In genomic region chr11:57497303-57498247, GRCh38 we compare ENCODE assay signal across 1 cellular context.
TF ChIP-seq lines count a peak whose summit lies in the region.

No MANE protein-coding gene starts in this region.

TF ChIP-seq in HepG2, 621 proteins besides CTCF, POLR2A, EP300 and RAD21 (continued from another document):
- peak; percentile 46; the same call in 1 of the 2 replicates for TF ChIP-seq THRA (CRISPR knock-in tag; IDR thresholded peaks at IDR 0.05; ENCODE audit: borderline replicate concordance)
- TF ChIP-seq XRCC5 (optimal IDR thresholded peaks at IDR 0.05; ENCODE audit: low read length) = peak; percentile 74
- peak; percentile 74 for TF ChIP-seq TEAD3 (CRISPR knock-in tag; optimal IDR thresholded peaks at IDR 0.05; ENCODE audit: borderline replicate concordance)
- TF ChIP-seq NKX3-1 (CRISPR knock-in tag; IDR thresholded peaks at IDR 0.05) = peak; percentile 21; the same call in 1 of the 2 replicates
- no peak for TF ChIP-seq SOX6 (IDR thresholded peaks at IDR 0.05)
- TF ChIP-seq SOX6 (CRISPR knock-in tag; IDR thresholded peaks at IDR 0.05) = peak; percentile 95
- peak; percentile 25; the same call in 1 of the 2 replicates for TF ChIP-seq JUND (CRISPR knock-in tag; IDR thresholded peaks at IDR 0.05)
- TF ChIP-seq THAP11 (CRISPR knock-in tag; IDR thresholded peaks at IDR 0.05) = peak; percentile 37; the same call in 1 of the 2 replicates
- TF ChIP-seq TFE3 (CRISPR knock-in tag; IDR thresholded peaks at IDR 0.05) = peak; percentile 22; the same call in 1 of the 2 replicates
- peak; percentile 73 for TF ChIP-seq FOXK1 (CRISPR knock-in tag; IDR thresholded peaks at IDR 0.05; ENCODE audit: borderline replicate concordance, low read depth)
- 0 out of 2 replicates have a peak, but pooled peaks have one; percentile 26 for TF ChIP-seq MYPOP (CRISPR knock-in tag; IDR thresholded peaks at IDR 0.05)
- peak; percentile 45; the same call in 1 of the 2 replicates for TF ChIP-seq TCF7 (IDR thresholded peaks at IDR 0.05; ENCODE audit: low read depth)
- TF ChIP-seq ZFP90 (CRISPR knock-in tag; IDR thresholded peaks at IDR 0.05; ENCODE audit: borderline replicate concordance) = 0 out of 2 replicates have a peak, but pooled peaks have one; percentile 15
- peak; percentile 84 for TF ChIP-seq CREM (IDR thresholded peaks at IDR 0.05)
- TF ChIP-seq CREM (CRISPR knock-in tag; IDR thresholded peaks at IDR 0.05) = no peak
- TF ChIP-seq TFDP1 (CRISPR knock-in tag; IDR thresholded peaks at IDR 0.05; ENCODE audit: borderline replicate concordance) = peak; percentile 46; the same call in 1 of the 2 replicates
- peak; percentile 95 for TF ChIP-seq KDM6A (CRISPR knock-in tag; IDR thresholded peaks at IDR 0.05; ENCODE audit: low read depth)
- 0 out of 2 replicates have a peak, but pooled peaks have one; percentile 10 for TF ChIP-seq ZNF263 (CRISPR knock-in tag; IDR thresholded peaks at IDR 0.05)
- no peak for TF ChIP-seq IKZF1 (IDR thresholded peaks at IDR 0.05)
- peak; percentile 56 for TF ChIP-seq ZMYM4 (CRISPR knock-in tag; IDR thresholded peaks at IDR 0.05)
- TF ChIP-seq FOXJ3 (CRISPR knock-in tag; IDR thresholded peaks at IDR 0.05; ENCODE audit: borderline replicate concordance) = peak; percentile 88; the same call in 1 of the 2 replicates
- TF ChIP-seq ARID2 (CRISPR knock-in tag; IDR thresholded peaks at IDR 0.05; ENCODE audit: borderline replicate concordance) = 0 out of 2 replicates have a peak, but pooled peaks have one; percentile 64
- TF ChIP-seq ZNF354B (CRISPR knock-in tag; IDR thresholded peaks at IDR 0.05) = 0 out of 2 replicates have a peak, but pooled peaks have one; percentile 34
- TF ChIP-seq FOXP1 (IDR thresholded peaks at IDR 0.05) = no peak
- peak; percentile 75 for TF ChIP-seq FOXP1 (CRISPR knock-in tag; IDR thresholded peaks at IDR 0.05)
- no peak for TF ChIP-seq WIZ (CRISPR knock-in tag; IDR thresholded peaks at IDR 0.05)
- TF ChIP-seq ZFY (CRISPR knock-in tag; IDR thresholded peaks at IDR 0.05) = peak; percentile 34; the same call in 1 of the 2 replicates
- TF ChIP-seq ZNF766 (CRISPR knock-in tag; IDR thresholded peaks at IDR 0.05; ENCODE audit: borderline replicate concordance) = 0 out of 2 replicates have a peak, but pooled peaks have one; percentile 55
- 0 out of 2 replicates have a peak, but pooled peaks have one; percentile 39 for TF ChIP-seq HNF1A (IDR thresholded peaks at IDR 0.05; ENCODE audit: low read depth)
- peak; percentile 12; the same call in 1 of the 2 replicates for TF ChIP-seq HNF1A (CRISPR knock-in tag; IDR thresholded peaks at IDR 0.05; ENCODE audit: borderline replicate concordance)
- TF ChIP-seq HNF4G (IDR thresholded peaks at IDR 0.05; ENCODE audit: borderline replicate concordance, low read depth, low read length) = peak; percentile 99
- peak; percentile 91 for TF ChIP-seq HNF4G (CRISPR knock-in tag; IDR thresholded peaks at IDR 0.05; ENCODE audit: borderline replicate concordance, low read depth)
- TF ChIP-seq NRL (CRISPR knock-in tag; IDR thresholded peaks at IDR 0.05; ENCODE audit: borderline replicate concordance) = no peak
- peak; percentile 74 for TF ChIP-seq BCL6 (CRISPR knock-in tag; IDR thresholded peaks at IDR 0.05)
- peak; percentile 25; the same call in 1 of the 2 replicates for TF ChIP-seq KDM4B (CRISPR knock-in tag; IDR thresholded peaks at IDR 0.05)
- TF ChIP-seq RXRB (CRISPR knock-in tag; IDR thresholded peaks at IDR 0.05; ENCODE audit: borderline replicate concordance) = peak; percentile 98
- peak; percentile 72 for TF ChIP-seq ZNF292 (CRISPR knock-in tag; IDR thresholded peaks at IDR 0.05; ENCODE audit: borderline replicate concordance, low read depth)
- peak; percentile 47 for TF ChIP-seq YY1 (IDR thresholded peaks at IDR 0.05; ENCODE audit: insufficient read depth, insufficient replicate concordance, low read depth, low read length)
- no peak for TF ChIP-seq ZNF432 (CRISPR knock-in tag; IDR thresholded peaks at IDR 0.05; ENCODE audit: borderline replicate concordance)
- TF ChIP-seq ZNF616 (CRISPR knock-in tag; IDR thresholded peaks at IDR 0.05; ENCODE audit: low read depth) = no peak
- peak; percentile 39 for TF ChIP-seq HIC2 (CRISPR knock-in tag; IDR thresholded peaks at IDR 0.05; ENCODE audit: low read depth)
- TF ChIP-seq TOE1 (CRISPR knock-in tag; IDR thresholded peaks at IDR 0.05) = 0 out of 2 replicates have a peak, but pooled peaks have one; percentile 32
- no peak; the same call in 1 of the 2 replicates for TF ChIP-seq KDM1A (CRISPR knock-in tag; IDR thresholded peaks at IDR 0.05)
- TF ChIP-seq NFKB2 (CRISPR knock-in tag; IDR thresholded peaks at IDR 0.05; ENCODE audit: borderline replicate concordance) = peak; percentile 65; the same call in 1 of the 2 replicates
- peak; percentile 45 for TF ChIP-seq HIVEP1 (CRISPR knock-in tag; IDR thresholded peaks at IDR 0.05)
